ENCODE assay signal across 8 cellular contexts in the genomic region with DNA sequence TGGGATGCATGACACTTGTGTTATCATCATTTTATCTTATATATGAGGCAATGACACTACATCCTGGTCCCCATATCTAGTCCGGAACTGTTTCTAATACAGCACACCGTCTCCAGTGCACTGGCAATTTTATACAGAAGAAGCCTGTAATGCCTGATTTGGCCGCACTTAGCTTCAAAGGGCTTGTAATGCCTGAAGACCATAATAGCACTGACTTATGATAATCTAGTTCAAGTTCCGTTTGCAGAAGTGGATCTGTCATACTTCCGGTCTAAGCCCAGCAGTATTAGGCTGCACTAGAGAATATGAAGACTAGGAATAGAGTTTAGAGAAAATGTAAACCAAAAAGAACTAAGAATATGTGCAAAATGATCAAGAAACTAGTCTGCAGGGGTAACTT. TPM values are rescaled to one million over a fixed set of nuclear protein-coding genes. Genes with fewer than 3 reads are reported as not detected.
A peak's percentile ranks its signal among the peaks of the same experiment; 100 is the strongest.
DNase-seq lines count a peak whose midpoint lies in the region; ATAC-seq lines count a peak whose summit lies in the region.

No MANE protein-coding gene starts in this region.

- H3K9me3 ChIP-seq in CD4-positive, CD25-positive, alpha-beta regulatory T cell (ENCODE audit: control insufficient read depth in 2 of 2, low read length in 2 of 2): no peaks in the 10 kb centered on the region
- H3K9me3 ChIP-seq in neuron (ENCODE audit: low read length): no peaks in the 10 kb centered on the region

- H3K4me1 ChIP-seq in CD4-positive, CD25-positive, alpha-beta regulatory T cell (ENCODE audit: control insufficient read depth, insufficient read depth, low read length, poor library complexity, severe bottlenecking): peaks cover 43% of the 10 kb centered on the region
- H3K4me1 ChIP-seq in neuron (ENCODE audit: insufficient read depth, low read length): peaks cover 12% of the 10 kb centered on the region

- no peaks in the 10 kb centered on the region for H3K27me3 Mint-ChIP-seq in CD4-positive, CD25-positive, alpha-beta regulatory T cell

- H3K9me3 Mint-ChIP-seq in CD4-positive, CD25-positive, alpha-beta regulatory T cell: no peaks in the 10 kb centered on the region

- peak; percentile 30 to 34 for ATAC-seq in CD4-positive, CD25-positive, alpha-beta regulatory T cell (ENCODE audit: low read depth in 2 of 2)
- ATAC-seq in HG02870 (IDR thresholded peaks at IDR 0.05; ENCODE audit: unreplicated experiment): no peak

- H3K36me3 Mint-ChIP-seq in CD4-positive, CD25-positive, alpha-beta regulatory T cell: peaks cover 8% of the 10 kb centered on the region

- H3K27ac Mint-ChIP-seq in CD4-positive, CD25-positive, alpha-beta regulatory T cell: peak overlapping the region; percentile 97 to 99 (median 97)

- no peaks in the 10 kb centered on the region for H3K27me3 ChIP-seq in CD4-positive, CD25-positive, alpha-beta regulatory T cell (ENCODE audit: control insufficient read depth, insufficient read depth, low read length)
- H3K27me3 ChIP-seq in H7 (ENCODE audit: control insufficient read depth, insufficient read depth, low read length) (peaks cover 7% of the 10 kb centered on the region; the same call in 1 of the 2 replicates), neuron (ENCODE audit: insufficient read depth, low read length) (no peaks in the 10 kb centered on the region)

- no peak overlapping the region for H2AFZ ChIP-seq in neuron (ENCODE audit: low read depth, low read length)

- peaks cover 21 to 66% (median 47%) of the 10 kb centered on the region in 4 donors for H3K4me1 Mint-ChIP-seq in CD4-positive, CD25-positive, alpha-beta regulatory T cell

- H3K36me3 ChIP-seq in CD4-positive, CD25-positive, alpha-beta regulatory T cell (ENCODE audit: control insufficient read depth, insufficient read depth, low read length): peaks cover 12% of the 10 kb centered on the region
- no peaks in the 10 kb centered on the region for H3K36me3 ChIP-seq in H7 (replicated peaks; ENCODE audit: control insufficient read depth, insufficient read depth, low read length)
- H3K36me3 ChIP-seq in neuron (ENCODE audit: insufficient read depth, low read length): peaks cover 7% of the 10 kb centered on the region

- H3K27ac ChIP-seq in CD4-positive, CD25-positive, alpha-beta regulatory T cell (ENCODE audit: insufficient read depth, low read length, poor library complexity, severe bottlenecking): peak overlapping the region; percentile 100
- H3K27ac ChIP-seq in epithelial cell of prostate: peak overlapping the region; percentile 98

- H3K4me3 ChIP-seq in CD4-positive, CD25-positive, alpha-beta regulatory T cell (ENCODE audit: low read depth, low read length): peak overlapping the region; percentile 98
- peak overlapping the region; percentile 99 for H3K4me3 ChIP-seq in H7 (ENCODE audit: insufficient read depth, low read depth, low read length)
- peak overlapping the region; percentile 100 for H3K4me3 ChIP-seq in neuron (ENCODE audit: low read length)

- DNase-seq in CD4-positive, CD25-positive, alpha-beta regulatory T cell: peak; percentile 24 to 80 (median 27)
- no peak for DNase-seq in H7
- DNase-seq in SW480 (ENCODE audit: low spot score): peak; percentile 20
- DNase-seq in epithelial cell of prostate (ENCODE audit: low read depth, low spot score): no peak
- no peak for DNase-seq in COR-L47 (lab: John Stamatoyannopoulos, UW)
- DNase-seq in DMS 273 treated with DMSO at 0.1 percent for 48 hours (lab: John Stamatoyannopoulos, UW): no peak

- H3K4me3 Mint-ChIP-seq in CD4-positive, CD25-positive, alpha-beta regulatory T cell: peak overlapping the region; percentile 96 to 100 (median 98)

RNA-seq across cellular contexts. Expression of gene BNIP2, which starts 1.3 kb away (rescaled TPM):
- total RNA-seq in CD4-positive, CD25-positive, alpha-beta regulatory T cell: 98.8 TPM
- 100 to 1,000 TPM in 1 of 4 donors, 10 to 100 TPM in 3; 88.6 to 103 (median 93.6) TPM for polyA plus RNA-seq in CD4-positive, CD25-positive, alpha-beta regulatory T cell
- 28.9 and 30.6 TPM in 2 replicates for total RNA-seq in H7 (2014; rRNA removed; shearing (Covaris generic))

RNA-seq across cellular contexts. Expression of gene GTF2A2, which starts 30.5 kb away (rescaled TPM):
- total RNA-seq in CD4-positive, CD25-positive, alpha-beta regulatory T cell: 61.5 TPM
- polyA plus RNA-seq in CD4-positive, CD25-positive, alpha-beta regulatory T cell: 100 to 1,000 TPM; 119 to 174 (median 135) TPM
- 36.4 and 63.4 TPM in 2 replicates for total RNA-seq in H7 (2014; rRNA removed; shearing (Covaris generic))

Comparison
In these comparisons a context has a peak if more than half of its experiments do, and no peak if none do; other contexts are left out.
1. DNase-seq: peak in CD4-positive, CD25-positive, alpha-beta regulatory T cell (3 of 3) and SW480 (single experiment); none in H7 (single experiment), epithelial cell of prostate (single experiment), COR-L47 (single experiment) and DMS 273 treated with DMSO at 0.1 percent for 48 hours (single experiment).
2. Peak in every context shown above with its lines, with median percentiles within 50 percentile points of each other: H3K4me3 ChIP-seq.